Comparison of ENCODE assay signal across 9 cellular contexts in the genomic region with DNA sequence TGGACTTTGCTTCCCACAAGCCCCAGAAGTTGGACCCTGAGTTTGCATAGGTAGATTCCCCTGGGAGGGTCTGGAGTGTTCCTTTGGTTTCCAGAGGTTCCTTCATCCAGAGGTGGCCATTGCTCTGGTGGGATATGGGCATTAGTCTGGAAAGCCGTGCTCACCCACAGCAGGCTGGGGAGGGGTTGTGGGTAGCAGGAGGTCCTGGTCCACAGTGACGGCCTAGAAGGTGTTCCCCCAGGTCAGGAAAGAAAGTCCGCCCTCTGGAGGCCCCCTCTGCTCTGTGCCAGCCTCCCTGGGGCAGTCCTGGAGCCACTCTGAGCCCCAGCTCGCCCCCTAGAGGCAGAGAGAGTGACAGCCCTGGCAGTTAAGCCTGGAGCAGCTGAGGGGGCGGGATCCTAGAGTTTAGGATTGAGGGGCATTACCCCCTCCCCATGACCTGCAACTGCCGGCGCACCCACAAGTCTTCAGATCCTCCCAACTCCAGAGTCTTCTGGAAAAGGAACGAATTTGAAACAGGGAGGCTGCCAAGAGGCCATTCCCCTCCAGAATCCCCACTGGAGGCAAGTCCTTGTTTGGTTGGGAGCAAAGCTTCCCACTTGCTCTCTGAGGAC. TPM values are rescaled to one million over a fixed set of nuclear protein-coding genes. Genes with fewer than 3 reads are reported as not detected.
A peak's percentile ranks its signal among the peaks of the same experiment; 100 is the strongest.
DNase-seq lines count a peak whose midpoint lies in the region; ATAC-seq and TF ChIP-seq lines count a peak whose summit lies in the region.
"Had no signal": no experiment of that assay in that cellular context is flagged by ENCODE, and none has a peak within 500 bp of the region (broad histone marks: within the 10 kb centered on the region; RNA-seq: fewer than 3 reads in every experiment).

No MANE protein-coding gene starts in this region.

- H3K9me3 Mint-ChIP-seq in activated B cell treated with CpG ODN at 0.5 μM for 24 hours: no peaks in the 10 kb centered on the region

- H3K4me3 ChIP-seq in HEK293 (ENCODE audit: low read depth, low read length): no peak overlapping the region
- H3K4me3 ChIP-seq: BLaER1 treated with 17β-estradiol and CSF1 and Interleukin-3, amounts not matched to agents 10 nM and 100 nM had no signal

- TF ChIP-seq CTCF in HEK293 (tag by site-specific recombination; IDR thresholded peaks at IDR 0.05) (peak; percentile 94), activated B cell treated with CpG ODN at 0.5 μM for 24 hours (IDR thresholded peaks at IDR 0.05) (peak; percentile 32)

- H3K36me3 ChIP-seq in HEK293 (ENCODE audit: control insufficient read depth in 2 of 2, insufficient read depth in 1 of 2, low read length in 2 of 2): peaks cover 9 to 83% of the 10 kb centered on the region in 2 experiments

- intact Hi-C loops in activated B cell treated with CpG ODN at 0.5 μM for 24 hours (cut with micrococcal nuclease): loop anchor here (1.0 kb wide), 1 partner anchor 85 kb away; no protein-coding TSS in a partner anchor

- H3K4me1 ChIP-seq in HEK293 (ENCODE audit: control insufficient read depth, insufficient read depth, low read length): no peaks in the 10 kb centered on the region

- DNase-seq in NCI-H1436 (lab: John Stamatoyannopoulos, UW) (peak; percentile 55), NCI-H1436 treated with DMSO at 0.1 percent for 48 hours (lab: John Stamatoyannopoulos, UW) (no peak), NAMALWA (ENCODE audit: low spot score) (peak; percentile 89), activated B cell treated with CpG ODN at 0.5 μM for 24 hours (peak; percentile 58), left kidney (ENCODE audit: low read depth, low spot score) (peak; percentile 81)
- peak; percentile 19 for DNase-seq in central memory CD4-positive, alpha-beta T cell
- peak; percentile 48 to 62 (median 51) for DNase-seq in stimulated activated CD4-positive, alpha-beta T cell treated with anti-CD3 and anti-CD28 coated beads, TNF-alpha, amount 100 ng/mL, for 48 hours (ENCODE audit: low read depth in 3 of 3)

- no peak overlapping the region for H3K4me3 Mint-ChIP-seq in activated B cell treated with CpG ODN at 0.5 μM for 24 hours

- H3K36me3 Mint-ChIP-seq in activated B cell treated with CpG ODN at 0.5 μM for 24 hours (ENCODE audit: low read depth): peaks cover 18% of the 10 kb centered on the region

- no peak overlapping the region for H3K27ac Mint-ChIP-seq in activated B cell treated with CpG ODN at 0.5 μM for 24 hours

- POLR2A ChIA-PET in HEK293 (lab: Yijun Ruan, JAX): interaction anchor here (0.6 to 0.8 kb wide), 2 partner anchors 96 to 121 kb away, joined by 3 to 4 read pairs; a partner anchor contains a TSS
- POLR2A ChIA-PET in activated B cell treated with CpG ODN at 0.5 μM for 24 hours (lab: Charles Lee): interaction anchor here (0.6 kb wide), 1 partner anchor 65 kb away, joined by 4 read pairs; no protein-coding TSS in a partner anchor

- no peaks in the 10 kb centered on the region for H3K27me3 Mint-ChIP-seq in activated B cell treated with CpG ODN at 0.5 μM for 24 hours

- no peaks in the 10 kb centered on the region for H3K4me1 Mint-ChIP-seq in activated B cell treated with CpG ODN at 0.5 μM for 24 hours

- peak; percentile 100 for ATAC-seq in activated B cell treated with CpG ODN at 0.5 μM for 24 hours (ENCODE audit: low read depth)

- no peak overlapping the region for H3K27ac ChIP-seq in HEK293 (ENCODE audit: extremely low read depth, low read depth, low read length)
- H3K27ac ChIP-seq: BLaER1 treated with 17β-estradiol and CSF1 and Interleukin-3, amounts not matched to agents 10 nM and 100 nM had no signal

- no peaks in the 10 kb centered on the region for H3K9me3 ChIP-seq in HEK293 (ENCODE audit: control insufficient read depth, insufficient read depth, low read depth, low read length)
- H3K9me3 ChIP-seq: BLaER1 treated with 17β-estradiol and CSF1 and Interleukin-3, amounts not matched to agents 10 nM and 100 nM had no signal

- CTCF ChIA-PET in HEK293 (lab: Yijun Ruan, JAX) (interaction anchor here (0.6 to 3.4 kb wide), 32 partner anchors 10 to 753 kb away, joined by 3 to 32 read pairs (median 4); no protein-coding TSS in a partner anchor), activated B cell treated with CpG ODN at 0.5 μM for 24 hours (lab: Charles Lee) (interaction anchor here (1.4 to 2.4 kb wide), 6 partner anchors 11 to 89 kb away, joined by 4 to 28 read pairs (median 6); no protein-coding TSS in a partner anchor)

TF ChIP-seq in HEK293, 187 proteins besides CTCF, POLR2A, EP300 and RAD21 (continues in another document):
- peak; percentile 76; the same call in 1 of the 2 replicates for TF ChIP-seq ZNF660 (tag by site-specific recombination; IDR thresholded peaks at IDR 0.05)
- no peak for TF ChIP-seq YY2 (tag by site-specific recombination; IDR thresholded peaks at IDR 0.05)
- TF ChIP-seq ZBTB7A (tag by site-specific recombination; IDR thresholded peaks at IDR 0.05; ENCODE audit: low read depth): no peak
- TF ChIP-seq ZNF394 (tag by site-specific recombination; IDR thresholded peaks at IDR 0.05; ENCODE audit: borderline replicate concordance): peak; percentile 62; the same call in 1 of the 2 replicates
- TF ChIP-seq ZFHX2 (tag by site-specific recombination; conservative IDR thresholded peaks at IDR 0.05): 0 out of 2 replicates have a peak, but pooled peaks have one; percentile 36
- peak; percentile 77; the same call in 1 of the 2 replicates for TF ChIP-seq ZSCAN30 (tag by site-specific recombination; IDR thresholded peaks at IDR 0.05)
- TF ChIP-seq, protein P1, sequence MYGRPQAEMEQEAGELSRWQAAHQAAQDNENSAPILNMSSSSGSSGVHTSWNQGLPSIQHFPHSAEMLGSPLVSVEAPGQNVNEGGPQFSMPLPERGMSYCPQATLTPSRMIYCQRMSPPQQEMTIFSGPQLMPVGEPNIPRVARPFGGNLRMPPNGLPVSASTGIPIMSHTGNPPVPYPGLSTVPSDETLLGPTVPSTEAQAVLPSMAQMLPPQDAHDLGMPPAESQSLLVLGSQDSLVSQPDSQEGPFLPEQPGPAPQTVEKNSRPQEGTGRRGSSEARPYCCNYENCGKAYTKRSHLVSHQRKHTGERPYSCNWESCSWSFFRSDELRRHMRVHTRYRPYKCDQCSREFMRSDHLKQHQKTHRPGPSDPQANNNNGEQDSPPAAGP (tag by site-specific recombination; IDR thresholded peaks at IDR 0.05): no peak
- TF ChIP-seq SP3 (tag by site-specific recombination; IDR thresholded peaks at IDR 0.05): 0 out of 2 replicates have a peak, but pooled peaks have one; percentile 18
- no peak for TF ChIP-seq ZNF677 (tag by site-specific recombination; IDR thresholded peaks at IDR 0.05)
- TF ChIP-seq KLF7 (tag by site-specific recombination; IDR thresholded peaks at IDR 0.05; ENCODE audit: borderline replicate concordance): no peak
- no peak for TF ChIP-seq ZNF10 (tag by site-specific recombination; IDR thresholded peaks at IDR 0.05)
- TF ChIP-seq, protein P2, sequence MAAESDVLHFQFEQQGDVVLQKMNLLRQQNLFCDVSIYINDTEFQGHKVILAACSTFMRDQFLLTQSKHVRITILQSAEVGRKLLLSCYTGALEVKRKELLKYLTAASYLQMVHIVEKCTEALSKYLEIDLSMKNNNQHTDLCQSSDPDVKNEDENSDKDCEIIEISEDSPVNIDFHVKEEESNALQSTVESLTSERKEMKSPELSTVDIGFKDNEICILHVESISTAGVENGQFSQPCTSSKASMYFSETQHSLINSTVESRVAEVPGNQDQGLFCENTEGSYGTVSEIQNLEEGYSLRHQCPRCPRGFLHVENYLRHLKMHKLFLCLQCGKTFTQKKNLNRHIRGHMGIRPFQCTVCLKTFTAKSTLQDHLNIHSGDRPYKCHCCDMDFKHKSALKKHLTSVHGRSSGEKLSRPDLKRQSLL (tag by site-specific recombination; IDR thresholded peaks at IDR 0.05): peak; percentile 63
- TF ChIP-seq ZNF530 (tag by site-specific recombination; IDR thresholded peaks at IDR 0.05; ENCODE audit: low read depth): no peak
- TF ChIP-seq SP2 (tag by site-specific recombination; IDR thresholded peaks at IDR 0.05): no peak
- TF ChIP-seq GLIS2 (tag by site-specific recombination; IDR thresholded peaks at IDR 0.05): peak; percentile 84
- TF ChIP-seq, protein P3, sequence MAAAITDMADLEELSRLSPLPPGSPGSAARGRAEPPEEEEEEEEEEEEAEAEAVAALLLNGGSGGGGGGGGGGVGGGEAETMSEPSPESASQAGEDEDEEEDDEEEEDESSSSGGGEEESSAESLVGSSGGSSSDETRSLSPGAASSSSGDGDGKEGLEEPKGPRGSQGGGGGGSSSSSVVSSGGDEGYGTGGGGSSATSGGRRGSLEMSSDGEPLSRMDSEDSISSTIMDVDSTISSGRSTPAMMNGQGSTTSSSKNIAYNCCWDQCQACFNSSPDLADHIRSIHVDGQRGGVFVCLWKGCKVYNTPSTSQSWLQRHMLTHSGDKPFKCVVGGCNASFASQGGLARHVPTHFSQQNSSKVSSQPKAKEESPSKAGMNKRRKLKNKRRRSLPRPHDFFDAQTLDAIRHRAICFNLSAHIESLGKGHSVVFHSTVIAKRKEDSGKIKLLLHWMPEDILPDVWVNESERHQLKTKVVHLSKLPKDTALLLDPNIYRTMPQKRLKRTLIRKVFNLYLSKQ (tag by site-specific recombination; IDR thresholded peaks at IDR 0.05; ENCODE audit: borderline replicate concordance): no peak
- TF ChIP-seq ZNF654 (tag by site-specific recombination; IDR thresholded peaks at IDR 0.05; ENCODE audit: low read depth): peak; percentile 24; the same call in 1 of the 2 replicates
- 0 out of 2 replicates have a peak, but pooled peaks have one; percentile 11 for TF ChIP-seq ZBTB17 (tag by site-specific recombination; IDR thresholded peaks at IDR 0.05)
- TF ChIP-seq IKZF3 (tag by site-specific recombination; IDR thresholded peaks at IDR 0.05): 0 out of 2 replicates have a peak, but pooled peaks have one; percentile 12
- TF ChIP-seq ZNF133 (tag by site-specific recombination; IDR thresholded peaks at IDR 0.05): no peak

RNA-seq across cellular contexts. Expression of a gene that starts 36.8 kb away (rescaled TPM):
- total RNA-seq in activated B cell treated with CpG ODN at 0.5 μM for 24 hours: 5.7 and 8.1 TPM in 2 replicates
